ENCODE assay signal across 8 cellular contexts in the genomic region with DNA sequence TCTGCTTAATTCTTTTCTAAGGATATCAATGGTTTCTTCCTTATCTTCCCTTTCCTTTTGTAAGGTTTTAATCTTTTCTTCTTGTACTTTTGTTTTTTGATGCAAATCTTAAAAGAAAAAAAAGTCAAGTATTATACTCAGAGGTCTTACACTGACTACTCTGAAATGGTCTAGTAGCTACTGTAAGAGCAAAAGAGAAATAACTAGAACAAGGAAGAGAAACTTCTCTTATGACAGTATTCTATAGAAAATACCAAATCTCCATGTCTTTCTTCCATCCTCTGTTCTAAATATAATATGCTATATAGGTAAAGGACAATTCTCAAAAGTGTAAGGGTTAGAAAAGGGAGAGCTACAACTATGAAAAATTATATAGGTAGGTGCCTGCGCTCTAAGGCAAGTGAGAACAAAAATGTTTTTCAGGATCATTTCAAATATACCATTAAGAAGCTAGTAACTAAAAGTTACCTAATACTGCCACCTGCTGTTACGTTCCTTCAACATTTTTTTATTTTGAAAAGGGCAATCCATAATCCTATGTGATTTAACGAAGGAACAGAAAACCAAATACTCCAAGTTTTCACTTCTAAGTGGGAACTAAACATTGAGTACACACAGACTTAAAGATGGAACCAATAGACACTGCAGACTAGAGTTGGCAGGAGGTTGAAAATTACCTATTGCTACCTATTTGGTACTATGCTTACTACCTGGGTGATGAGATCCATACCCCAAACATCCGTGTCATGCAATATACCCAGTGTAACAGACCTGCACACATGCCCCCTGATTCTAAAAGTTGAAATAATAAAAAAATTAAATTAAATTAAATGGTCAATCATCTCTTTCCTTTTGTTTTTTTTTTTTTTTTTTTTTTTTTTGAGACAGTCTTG. TPM values are rescaled to one million over a fixed set of nuclear protein-coding genes. Genes with fewer than 3 reads are reported as not detected.
DNase-seq lines count a peak whose midpoint lies in the region; ATAC-seq and TF ChIP-seq lines count a peak whose summit lies in the region.

No MANE protein-coding gene starts in this region.

- H3K4me3 ChIP-seq in HCT116 (replicated peaks in 1 of 2; ENCODE audit: low read depth in 1 of 2, low read length in 2 of 2): no peak overlapping the region
- no peak overlapping the region for H3K4me3 ChIP-seq in spleen
- no peak overlapping the region for H3K4me3 ChIP-seq in lower leg skin (ENCODE audit: low read depth, poor library complexity, severe bottlenecking)

- peak; percentile 57 for DNase-seq in EH (ENCODE audit: low read depth)
- DNase-seq in HCT116 (ENCODE audit: low read depth, low spot score): peak; percentile 19
- DNase-seq in NCI-H2081 (lab: John Stamatoyannopoulos, UW): peak; percentile 21 to 57
- DNase-seq in amniotic epithelial cell (ENCODE audit: low read depth): peak; percentile 50
- DNase-seq in left ventricle myocardium superior: no peak
- no peak for DNase-seq in spleen
- no peak for DNase-seq in stimulated activated CD4-positive, alpha-beta T cell treated with anti-CD3 and anti-CD28 coated beads, Interleukin-2, amount 100 ng/mL, for 48 hours
- no peak for DNase-seq in lower leg skin (ENCODE audit: low spot score in 2 of 2)

- TF ChIP-seq CTCF in HCT116 (IDR thresholded peaks at IDR 0.05 in 2 of 3, conservative IDR thresholded peaks at IDR 0.05 in 1 of 3; ENCODE audit: borderline replicate concordance in 1 of 3, insufficient read depth in 1 of 3, low read depth in 2 of 3, low read length in 2 of 3) (peak; percentile 23 to 63 (median 26); a peak in 4 of 6 replicates), spleen (IDR thresholded peaks at IDR 0.05 in 8 of 11, conservative IDR thresholded peaks at IDR 0.05 in 3 of 11) (peak in 8 of 11 experiments; percentile 38 to 61 (median 45)), lower leg skin (IDR thresholded peaks at IDR 0.05) (no peak)

- RAD21 ChIA-PET in HCT116 (lab: Charles Lee; ENCODE audit: low non-redundant PET in 1 of 2, low total read pairs in 2 of 2, uncharacterized antibody in 2 of 2, unreplicated experiment in 2 of 2): interaction anchor here in 1 of 2 experiments (0.7 kb wide), 1 partner anchor 102 kb away, joined by 3 read pairs; no protein-coding TSS in a partner anchor

- POLR2A ChIA-PET in HCT116 (lab: Charles Lee): no interaction called here

- intact Hi-C loops in HCT116 (cut with micrococcal nuclease) (loop anchor here (1.0 kb wide), 1 partner anchor 63 kb away; no protein-coding TSS in a partner anchor), left ventricle myocardium superior (cut with micrococcal nuclease) (loop anchor here (2.0 kb wide), 1 partner anchor 64 kb away; no protein-coding TSS in a partner anchor), spleen (cut with DNase I; ENCODE audit: low total_unique reads) (loop anchor here (5.0 kb wide), 1 partner anchor 65 kb away; no protein-coding TSS in a partner anchor), lower leg skin (cut with DNase I; ENCODE audit: low total_unique reads) (loop anchor here (5.0 kb wide), 1 partner anchor 60 kb away; no protein-coding TSS in a partner anchor)

- H3K4me2 ChIP-seq in HCT116 (ENCODE audit: low read length): no peak overlapping the region

- no peak for TF ChIP-seq POLR2A in HCT116 (IDR thresholded peaks at IDR 0.05; ENCODE audit: borderline replicate concordance, extremely low read depth, insufficient read depth, insufficient read length)
- no peak for TF ChIP-seq POLR2A in spleen (IDR thresholded peaks at IDR 0.05)
- TF ChIP-seq POLR2A in lower leg skin (IDR thresholded peaks at IDR 0.05): no peak

- peak; percentile 51 for TF ChIP-seq RAD21 in HCT116 (IDR thresholded peaks at IDR 0.05; ENCODE audit: low read depth)

- no peak overlapping the region for H3K9ac ChIP-seq in HCT116 (ENCODE audit: low read length)

- H3K9me3 ChIP-seq in HCT116 (ENCODE audit: control insufficient read depth in 1 of 2, insufficient read depth in 1 of 2, low read depth in 1 of 2, low read length in 2 of 2): no peaks in the 10 kb centered on the region
- no peaks in the 10 kb centered on the region for H3K9me3 ChIP-seq in spleen

- H3K27me3 ChIP-seq in HCT116 (ENCODE audit: insufficient read depth, low read length): no peaks in the 10 kb centered on the region
- no peaks in the 10 kb centered on the region for H3K27me3 ChIP-seq in spleen (replicated peaks in 1 of 7)

- no peaks in the 10 kb centered on the region for H3K79me2 ChIP-seq in HCT116 (ENCODE audit: insufficient read depth, low read length)

- H3K36me3 ChIP-seq in HCT116 (ENCODE audit: control insufficient read depth in 1 of 2, insufficient read depth in 2 of 2, low read length in 2 of 2) (peaks cover 34 to 36% of the 10 kb centered on the region in 2 experiments), spleen (peaks cover 0 to 74% (median 0%) of the 10 kb centered on the region in 6 donors)

- CTCF ChIA-PET in HCT116 (lab: Charles Lee): interaction anchor here (0.7 to 2.2 kb wide), 20 partner anchors 9 to 1317 kb away, joined by 3 to 12 read pairs (median 4); no protein-coding TSS in a partner anchor

- ATAC-seq in HCT116: peak; percentile 59
- peak; percentile 49 for ATAC-seq in left ventricle myocardium superior

- H2AFZ ChIP-seq in HCT116 (ENCODE audit: low read depth, low read length, poor library complexity, severe bottlenecking): no peak overlapping the region

- H3K27ac ChIP-seq in HCT116 (ENCODE audit: low read depth, low read length): no peak overlapping the region
- peak overlapping the region in 1 of 8 donors; percentile 30 for H3K27ac ChIP-seq in spleen

- H3K4me1 ChIP-seq in HCT116 (ENCODE audit: control insufficient read depth in 1 of 2, insufficient read depth in 2 of 2, low read length in 2 of 2) (no peaks in the 10 kb centered on the region), spleen (peaks cover 0 to 20% (median 12%) of the 10 kb centered on the region in 6 donors)

- WGBS in spleen, 5 donors: 54 to 71% (median 63%) methylated on average over 4 of the region's 4 CpGs
- 44% methylated on average over 4 of the region's 4 CpGs for WGBS in lower leg skin, 2 donors

- no peaks in the 10 kb centered on the region for H3K9me2 ChIP-seq in HCT116 (ENCODE audit: insufficient read depth)

- no TSS peak for BruUV-seq in HCT116 (replicated peaks; lab: Mats Ljungman, UMichigan)

- no peaks in the 10 kb centered on the region for H4K20me1 ChIP-seq in HCT116 (ENCODE audit: insufficient read depth)

TF ChIP-seq in HCT116, 20 proteins besides CTCF, POLR2A, EP300 and RAD21 (continues in another document):
- TF ChIP-seq, protein P1, sequence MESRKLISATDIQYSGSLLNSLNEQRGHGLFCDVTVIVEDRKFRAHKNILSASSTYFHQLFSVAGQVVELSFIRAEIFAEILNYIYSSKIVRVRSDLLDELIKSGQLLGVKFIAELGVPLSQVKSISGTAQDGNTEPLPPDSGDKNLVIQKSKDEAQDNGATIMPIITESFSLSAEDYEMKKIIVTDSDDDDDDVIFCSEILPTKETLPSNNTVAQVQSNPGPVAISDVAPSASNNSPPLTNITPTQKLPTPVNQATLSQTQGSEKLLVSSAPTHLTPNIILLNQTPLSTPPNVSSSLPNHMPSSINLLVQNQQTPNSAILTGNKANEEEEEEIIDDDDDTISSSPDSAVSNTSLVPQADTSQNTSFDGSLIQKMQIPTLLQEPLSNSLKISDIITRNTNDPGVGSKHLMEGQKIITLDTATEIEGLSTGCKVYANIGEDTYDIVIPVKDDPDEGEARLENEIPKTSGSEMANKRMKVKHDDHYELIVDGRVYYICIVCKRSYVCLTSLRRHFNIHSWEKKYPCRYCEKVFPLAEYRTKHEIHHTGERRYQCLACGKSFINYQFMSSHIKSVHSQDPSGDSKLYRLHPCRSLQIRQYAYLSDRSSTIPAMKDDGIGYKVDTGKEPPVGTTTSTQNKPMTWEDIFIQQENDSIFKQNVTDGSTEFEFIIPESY (IDR thresholded peaks at IDR 0.05; ENCODE audit: extremely low read depth, insufficient replicate concordance, low read length): no peak
- TF ChIP-seq REST (IDR thresholded peaks at IDR 0.05; ENCODE audit: low read depth) (no peak), YY1 (IDR thresholded peaks at IDR 0.05; ENCODE audit: extremely low read depth, insufficient replicate concordance, low read depth, low read length) (no peak)

RNA-seq across cellular contexts. Expression of gene CIP2A, which starts 36.7 kb away (rescaled TPM):
- total RNA-seq in HCT116 (2021; ENCODE audit: unreplicated experiment) (41.6 TPM), left ventricle myocardium superior (1.3 TPM), spleen (10 to 100 TPM in 2 of 7 donors, 1 to 10 TPM in 5; 7.3 to 15.7 (median 8.5) TPM), lower leg skin (1 to 10 TPM in 3 of 4 donors, under 1 TPM in 1; 0.84 to 2.2 (median 1.3) TPM)
- 12.1 and 17.1 TPM in 2 replicates for polyA plus RNA-seq in HCT116 (2012)
- 1 to 10 TPM; 2.2 to 3.2 (median 2.8) TPM for polyA plus RNA-seq in spleen

RNA-seq across cellular contexts. Expression of gene DZIP3, which starts 37.0 kb away (rescaled TPM):
- total RNA-seq in HCT116 (2021; ENCODE audit: unreplicated experiment): 19.4 TPM
- 4.9 and 7.6 TPM in 2 replicates for polyA plus RNA-seq in HCT116 (2012)
- total RNA-seq in left ventricle myocardium superior: 16.7 TPM
- total RNA-seq in spleen: 10 to 100 TPM; 14.2 to 24.4 (median 16.1) TPM
- polyA plus RNA-seq in spleen: 1 to 10 TPM; 4.8 to 5.3 (median 5.2) TPM
- total RNA-seq in lower leg skin: 1 to 10 TPM; 2.0 to 4.5 (median 2.8) TPM

RNA-seq across cellular contexts. Expression of gene MYH15, which starts 42.1 kb away (rescaled TPM):
- total RNA-seq in HCT116 (2021; ENCODE audit: unreplicated experiment) (11.2 TPM), left ventricle myocardium superior (0.07 TPM), spleen (1 to 10 TPM in 1 of 7 donors, under 1 TPM in 6; 0.06 to 3.0 (median 0.33) TPM), lower leg skin (under 1 TPM; 0.04 to 0.88 (median 0.27) TPM)
- 8.5 and 11.4 TPM in 2 replicates for polyA plus RNA-seq in HCT116 (2012)
- under 1 TPM; 0.02 to 0.10 (median 0.08) TPM for polyA plus RNA-seq in spleen

Comparison
In these comparisons a context has a peak if more than half of its experiments do, and no peak if none do; other contexts are left out.
1. DNase-seq: peak in EH (single experiment), HCT116 (single experiment), NCI-H2081 (2 of 2) and amniotic epithelial cell (single experiment); none in left ventricle myocardium superior (single experiment), spleen (single experiment), stimulated activated CD4-positive, alpha-beta T cell treated with anti-CD3 and anti-CD28 coated beads, Interleukin-2, amount 100 ng/mL, for 48 hours (0 of 2) and lower leg skin (0 of 2).
2. CTCF ChIP-seq: peak in HCT116 (3 of 3) and spleen (8 of 11); none in lower leg skin (0 of 3).